In the genomic region with DNA sequence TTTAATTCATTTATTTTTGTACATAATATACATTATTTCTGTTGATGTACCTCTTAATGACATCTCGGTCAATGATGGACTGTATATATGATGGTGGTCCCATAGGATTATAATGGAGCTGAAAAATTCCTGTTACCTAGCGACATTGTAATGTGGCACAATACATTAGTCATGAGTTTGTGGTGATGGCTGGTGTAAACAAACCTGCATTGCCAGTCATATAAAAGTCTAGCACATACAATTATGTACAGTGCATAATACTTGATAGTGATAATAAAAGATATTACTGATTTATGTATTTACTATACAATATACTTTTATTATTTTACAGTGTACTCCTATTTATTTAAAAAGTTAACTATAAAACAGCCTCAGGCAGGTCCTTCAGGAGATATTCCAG, we compare ENCODE assay signal across 15 cellular contexts. TPM values are rescaled to one million over a fixed set of nuclear protein-coding genes. Genes with fewer than 3 reads are reported as not detected.
DNase-seq lines count a peak whose midpoint lies in the region; ATAC-seq, FAIRE-seq and TF ChIP-seq lines count a peak whose summit lies in the region.
"Had no signal": no experiment of that assay in that cellular context is flagged by ENCODE, and none has a peak within 500 bp of the region (broad histone marks: within the 10 kb centered on the region; RNA-seq: fewer than 3 reads in every experiment).

No MANE protein-coding gene starts in this region.

- H4K91ac ChIP-seq in mesenchymal stem cell (ENCODE audit: low read length) = no peak overlapping the region

- peaks cover 1% of the 10 kb centered on the region for H3K79me1 ChIP-seq in mesenchymal stem cell (replicated peaks; ENCODE audit: low read length, poor library complexity, severe bottlenecking)

- no peaks in the 10 kb centered on the region for H3K27me3 ChIP-seq in mesenchymal stem cell (ENCODE audit: control insufficient read depth in 1 of 2, insufficient read depth in 1 of 2, low read length in 2 of 2)
- no peaks in the 10 kb centered on the region for H3K27me3 ChIP-seq in CD4-positive, alpha-beta T cell (ENCODE audit: control insufficient read depth, insufficient read depth, low read length)
- no peaks in the 10 kb centered on the region for H3K27me3 ChIP-seq in hepatocyte

- no peaks in the 10 kb centered on the region for H3K9me2 ChIP-seq in hepatocyte (replicated peaks; ENCODE audit: insufficient read depth)

- peaks cover 44% of the 10 kb centered on the region for H3K36me3 Mint-ChIP-seq in CD4-positive, alpha-beta T cell (ENCODE audit: low read depth)

- WGBS in mesenchymal stem cell = 100% methylated on average over 2 of the region's 2 CpGs
- 96% methylated on average over 2 of the region's 2 CpGs for WGBS in hepatocyte (ENCODE audit: low lambda C conversion rate, missing lambda C conversion rate)

- no peak overlapping the region for H3K4ac ChIP-seq in mesenchymal stem cell (ENCODE audit: low read depth in 1 of 2, low read length in 2 of 2)

- H3K4me2 ChIP-seq in mesenchymal stem cell (ENCODE audit: low read length, poor library complexity, severe bottlenecking) (no peak overlapping the region), hepatocyte (no peak overlapping the region)

- no peak overlapping the region for H3K27ac ChIP-seq in mesenchymal stem cell (ENCODE audit: low read length, poor library complexity, severe bottlenecking)
- H3K27ac ChIP-seq in CD4-positive, alpha-beta T cell (ENCODE audit: low read depth, low read length) = no peak overlapping the region
- no peak overlapping the region for H3K27ac ChIP-seq in RWPE1
- H3K27ac ChIP-seq in hepatocyte = no peak overlapping the region
- H3K27ac ChIP-seq: SK-N-MC had no signal

- H2AFZ ChIP-seq in mesenchymal stem cell (ENCODE audit: low read depth, low read length) = no peak overlapping the region
- H2AFZ ChIP-seq in hepatocyte = no peak overlapping the region

- peak; percentile 51 for FAIRE-seq in colon (lab: Jason Lieb, UNC)

- no peak overlapping the region for H3K27ac Mint-ChIP-seq in CD4-positive, alpha-beta T cell

- no peak overlapping the region for H2AK5ac ChIP-seq in mesenchymal stem cell (ENCODE audit: low read length, severe bottlenecking)

- H3K9me3 ChIP-seq in mesenchymal stem cell (ENCODE audit: control insufficient read depth, low read length) (no peaks in the 10 kb centered on the region), hepatocyte (ENCODE audit: low read depth) (no peaks in the 10 kb centered on the region)
- H3K9me3 ChIP-seq in CD4-positive, alpha-beta T cell (ENCODE audit: control insufficient read depth, low read length) = no peaks in the 10 kb centered on the region

- no peaks in the 10 kb centered on the region for H4K20me1 ChIP-seq in hepatocyte (ENCODE audit: insufficient read depth, poor library complexity, severe bottlenecking)

- H2BK15ac ChIP-seq in mesenchymal stem cell (ENCODE audit: low read depth, poor library complexity, severe bottlenecking) = no peak overlapping the region

- H3K4me3 Mint-ChIP-seq in CD4-positive, alpha-beta T cell = no peak overlapping the region
- H3K4me3 Mint-ChIP-seq: CD8-positive, alpha-beta memory T cell had no signal

- H3K79me2 ChIP-seq in hepatocyte = no peaks in the 10 kb centered on the region

- POLR2A ChIA-PET in CD4-positive, alpha-beta T cell (lab: Charles Lee) = interaction anchor here (0.9 kb wide), 1 partner anchor 15 kb away, joined by 5 read pairs; the partner anchor contains the start of gene TTC14
- POLR2A ChIA-PET in RWPE1 (lab: Yijun Ruan, JAX; ENCODE audit: low non-redundant PET) = no interaction called here

- H3K4me1 ChIP-seq in mesenchymal stem cell (ENCODE audit: control insufficient read depth, insufficient read depth, low read depth, low read length) = no peaks in the 10 kb centered on the region
- H3K4me1 ChIP-seq in hepatocyte (ENCODE audit: insufficient read depth) = no peaks in the 10 kb centered on the region

- H2BK120ac ChIP-seq in mesenchymal stem cell (ENCODE audit: low read depth, low read length) = no peak overlapping the region

- no peak overlapping the region for H4K8ac ChIP-seq in mesenchymal stem cell (ENCODE audit: low read length)

- H3K18ac ChIP-seq in mesenchymal stem cell (ENCODE audit: low read depth in 1 of 2, low read length in 2 of 2) = no peak overlapping the region

- H3K27me3 Mint-ChIP-seq in CD4-positive, alpha-beta T cell = no peaks in the 10 kb centered on the region
- H3K27me3 Mint-ChIP-seq: CD8-positive, alpha-beta memory T cell had no signal

- H3K4me1 Mint-ChIP-seq in CD4-positive, alpha-beta T cell (ENCODE audit: low read depth) = peaks cover 8% of the 10 kb centered on the region

- CTCF ChIA-PET in CD4-positive, alpha-beta T cell (lab: Charles Lee) = no interaction called here
- CTCF ChIA-PET in RWPE1 (lab: Yijun Ruan, JAX) = no interaction called here

- H3K4me3 ChIP-seq in mesenchymal stem cell (ENCODE audit: insufficient read depth in 1 of 2, low read depth in 1 of 2, low read length in 2 of 2) (no peak overlapping the region), hepatocyte (no peak overlapping the region)
- H3K4me3 ChIP-seq: SK-N-MC had no signal

- no peak overlapping the region for H3K9ac ChIP-seq in mesenchymal stem cell (ENCODE audit: low read length)

- DNase-seq in H4 (ENCODE audit: low spot score) (peak; percentile 22), M059J (ENCODE audit: low read depth) (peak; percentile 55), mesenchymal stem cell (peak; percentile 25), SIG-M5 (lab: John Stamatoyannopoulos, UW) (no peak), RWPE1 (ENCODE audit: low spot score) (no peak), hepatocyte (ENCODE audit: low spot score) (no peak)
- DNase-seq in CD4-positive, alpha-beta T cell = no peak
- DNase-seq: CD8-positive, alpha-beta memory T cell; EL; NCI-H1105; NCI-H1930; NCI-H524 treated with DMSO at 0.1 percent for 48 hours; T-helper 1 cell had no signal

- no peak for ATAC-seq in CD4-positive, alpha-beta T cell (ENCODE audit: poor library complexity)

- H3K36me3 ChIP-seq in mesenchymal stem cell (ENCODE audit: control insufficient read depth in 1 of 2, insufficient read depth in 2 of 2, low read depth in 1 of 2, low read length in 2 of 2) (peaks cover 5 to 52% of the 10 kb centered on the region in 2 experiments), hepatocyte (replicated peaks; ENCODE audit: insufficient read depth, low read depth) (no peaks in the 10 kb centered on the region)

- no peak overlapping the region for H2BK12ac ChIP-seq in mesenchymal stem cell (ENCODE audit: low read length in 2 of 2)

- H3K23ac ChIP-seq in mesenchymal stem cell (ENCODE audit: low read length in 2 of 2) = no peak overlapping the region

- H3K9me3 Mint-ChIP-seq in CD4-positive, alpha-beta T cell = no peaks in the 10 kb centered on the region

- H3K14ac ChIP-seq in mesenchymal stem cell (ENCODE audit: low read length in 2 of 2) = no peak overlapping the region

- no peak overlapping the region for H2BK5ac ChIP-seq in mesenchymal stem cell (ENCODE audit: low read depth, low read length, poor library complexity, severe bottlenecking)

- intact Hi-C loops in CD4-positive, alpha-beta T cell (cut with DNase I, micrococcal nuclease) = no loop called here

- no peak for TF ChIP-seq CTCF in CD4-positive, alpha-beta T cell (IDR thresholded peaks at IDR 0.05)
- TF ChIP-seq CTCF in RWPE1 (conservative IDR thresholded peaks at IDR 0.05; ENCODE audit: low read depth) = no peak
- no peak for TF ChIP-seq CTCF in hepatocyte (IDR thresholded peaks at IDR 0.05; ENCODE audit: poor library complexity)

RNA-seq across cellular contexts. Expression of gene TTC14, which starts 15.1 kb away (rescaled TPM):
- 11.2 and 25.0 TPM in 2 replicates for total RNA-seq in H4 (2014; rRNA removed; shearing (Covaris generic))
- total RNA-seq in M059J (2014; rRNA removed; shearing (Covaris generic)) = 20.3 and 33.3 TPM in 2 replicates
- polyA plus RNA-seq in mesenchymal stem cell (2013, experiment 1 of 2) = 31.9 TPM
- 34.5 TPM for polyA plus RNA-seq in mesenchymal stem cell (2013, experiment 2 of 2)
- 10 to 100 TPM; 79.0 to 84.4 TPM for total RNA-seq in CD4-positive, alpha-beta T cell
- 43.7 and 45.3 TPM in 2 replicates for total RNA-seq in hepatocyte
- polyA plus RNA-seq in hepatocyte = 21.5 and 25.0 TPM in 2 replicates

Comparison
In these comparisons a context has a peak if more than half of its experiments do, and no peak if none do; other contexts are left out.
1. DNase-seq: peak in H4 (single experiment), M059J (single experiment) and mesenchymal stem cell (single experiment); none in CD4-positive, alpha-beta T cell (0 of 10), SIG-M5 (single experiment), RWPE1 (single experiment) and hepatocyte (single experiment).